9 cellular contexts compared by ENCODE assay signal in genomic region chr18:13447621-13448020, GRCh38.
A peak's percentile ranks its signal among the peaks of the same experiment; 100 is the strongest.
DNase-seq lines count a peak whose midpoint lies in the region; ATAC-seq and TF ChIP-seq lines count a peak whose summit lies in the region.
"Had no signal": no experiment of that assay in that cellular context is flagged by ENCODE, and none has a peak within 500 bp of the region (broad histone marks: within the 10 kb centered on the region; RNA-seq: fewer than 3 reads in every experiment).

No MANE protein-coding gene starts in this region.

- H3K27ac ChIP-seq in mesendoderm (ENCODE audit: low read depth, low read length), result no peak overlapping the region
- H3K27ac ChIP-seq in thyroid gland, result no peak overlapping the region
- H3K27ac ChIP-seq in naive thymus-derived CD4-positive, alpha-beta T cell (ENCODE audit: low read depth, low read length), result no peak overlapping the region

- H3K4me3 ChIP-seq in astrocyte of the spinal cord (ENCODE audit: low read depth, low read length), result no peak overlapping the region
- no peak overlapping the region for H3K4me3 ChIP-seq in mesendoderm (ENCODE audit: low read length)
- no peak overlapping the region for H3K4me3 ChIP-seq in thyroid gland (replicated peaks in 1 of 3)
- H3K4me3 ChIP-seq in naive thymus-derived CD4-positive, alpha-beta T cell (ENCODE audit: low read length), result no peak overlapping the region

- no peak overlapping the region for H3K18ac ChIP-seq in mesendoderm (ENCODE audit: low read length)

- no peak overlapping the region for H3K56ac ChIP-seq in mesendoderm (ENCODE audit: low read length)

- H3K79me2 ChIP-seq in mesendoderm (ENCODE audit: control insufficient read depth, insufficient read depth, low read length), result no peaks in the 10 kb centered on the region

- intact Hi-C loops in thyroid gland (cut with DNase I), result no loop called here
- intact Hi-C loops in naive thymus-derived CD4-positive, alpha-beta T cell (cut with micrococcal nuclease), result no loop called here

- no peak overlapping the region for H2BK5ac ChIP-seq in mesendoderm (ENCODE audit: low read length)

- POLR2A ChIA-PET in naive thymus-derived CD4-positive, alpha-beta T cell (lab: Charles Lee), result no interaction called here

- no peak overlapping the region for H2AK5ac ChIP-seq in mesendoderm (ENCODE audit: low read length)

- peaks cover 25 to 62% (median 40%) of the 10 kb centered on the region in 7 donors for H3K4me1 Mint-ChIP-seq in naive thymus-derived CD4-positive, alpha-beta T cell

- no CpG with 5 or more reads among the region's 12 CpGs for WGBS in mesendoderm (ENCODE audit: extremely low coverage, insufficient coverage, low lambda C conversion rate)
- WGBS in thyroid gland, 2 donors, result 59 to 72% methylated on average over 12 of the region's 12 CpGs

- H3K27ac Mint-ChIP-seq in naive thymus-derived CD4-positive, alpha-beta T cell, result peak overlapping the region in 2 of 9 donors; percentile 20 to 77

- no peaks in the 10 kb centered on the region for H3K27me3 Mint-ChIP-seq in naive thymus-derived CD4-positive, alpha-beta T cell

- H3K9me3 ChIP-seq in thyroid gland, result no peaks in the 10 kb centered on the region
- no peaks in the 10 kb centered on the region for H3K9me3 ChIP-seq in naive thymus-derived CD4-positive, alpha-beta T cell (ENCODE audit: control insufficient read depth in 2 of 3, low read length in 3 of 3)

- H3K27me3 ChIP-seq in mesendoderm (ENCODE audit: insufficient read depth, low read length, poor library complexity) (no peaks in the 10 kb centered on the region), thyroid gland (no peaks in the 10 kb centered on the region)
- no peaks in the 10 kb centered on the region for H3K27me3 ChIP-seq in naive thymus-derived CD4-positive, alpha-beta T cell (ENCODE audit: control insufficient read depth in 2 of 2, insufficient read depth in 2 of 2, low read length in 2 of 2)

- no peak overlapping the region for H4K5ac ChIP-seq in mesendoderm (ENCODE audit: low read length)

- in situ Hi-C loops in astrocyte of the spinal cord (cut with HindIII; ENCODE audit: low sequenced_read_pairs), result no loop called here

- no peaks in the 10 kb centered on the region for H3K79me1 ChIP-seq in mesendoderm (ENCODE audit: low read length)

- H2BK15ac ChIP-seq in mesendoderm (replicated peaks; ENCODE audit: low read depth), result no peak overlapping the region

- H3K36me3 Mint-ChIP-seq in naive thymus-derived CD4-positive, alpha-beta T cell, result no peaks in the 10 kb centered on the region

- H3K4me3 Mint-ChIP-seq in naive thymus-derived CD4-positive, alpha-beta T cell, result no peak overlapping the region

- TF ChIP-seq CTCF in astrocyte of the spinal cord (IDR thresholded peaks at IDR 0.05; ENCODE audit: low read depth, low read length) (no peak), thyroid gland (IDR thresholded peaks at IDR 0.05) (no peak)

- H4K8ac ChIP-seq in mesendoderm (ENCODE audit: low read depth, low read length), result no peak overlapping the region

- no peaks in the 10 kb centered on the region for H3K9me3 Mint-ChIP-seq in naive thymus-derived CD4-positive, alpha-beta T cell

- no peak overlapping the region for H3K4ac ChIP-seq in mesendoderm (ENCODE audit: low read depth, low read length)

- no peak for ATAC-seq in GM19351 (IDR thresholded peaks at IDR 0.05; ENCODE audit: unreplicated experiment)
- no peak for ATAC-seq in naive thymus-derived CD4-positive, alpha-beta T cell

- CTCF ChIA-PET in naive thymus-derived CD4-positive, alpha-beta T cell (lab: Charles Lee), result no interaction called here

- no peak for TF ChIP-seq POLR2A in thyroid gland (IDR thresholded peaks at IDR 0.05)

- H3K4me2 ChIP-seq in mesendoderm (ENCODE audit: low read length), result no peak overlapping the region

- DNase-seq in AG08395 (ENCODE audit: low spot score) (peak; percentile 77), LHCN-M2 (ENCODE audit: low read depth) (peak; percentile 9), astrocyte of the spinal cord (ENCODE audit: low read depth, low spot score) (peak; percentile 87), mesendoderm (peak; percentile 84), thyroid gland (no peak), LoVo (ENCODE audit: low spot score) (no peak)
- DNase-seq in naive thymus-derived CD4-positive, alpha-beta T cell, result no peak
- DNase-seq: activated CD4-positive, alpha-beta T cell treated with anti-CD3 and anti-CD28 coated beads for 1 hour had no signal

- H3K9ac ChIP-seq in mesendoderm (ENCODE audit: low read length), result no peak overlapping the region

- H3K4me1 ChIP-seq in mesendoderm (ENCODE audit: control insufficient read depth, low read depth, low read length) (peaks cover 9% of the 10 kb centered on the region), thyroid gland (peaks cover 3 to 28% of the 10 kb centered on the region in 2 donors)
- peaks cover 0 to 8% of the 10 kb centered on the region in 2 donors for H3K4me1 ChIP-seq in naive thymus-derived CD4-positive, alpha-beta T cell (ENCODE audit: control insufficient read depth in 2 of 2, insufficient read depth in 2 of 2, low read length in 2 of 2)

- H2BK120ac ChIP-seq in mesendoderm (ENCODE audit: low read depth, low read length), result no peak overlapping the region

- no peak overlapping the region for H3K23ac ChIP-seq in mesendoderm (ENCODE audit: low read length)

- H3K36me3 ChIP-seq in mesendoderm (ENCODE audit: control insufficient read depth, insufficient read depth, low read length) (no peaks in the 10 kb centered on the region), thyroid gland (no peaks in the 10 kb centered on the region)
- no peaks in the 10 kb centered on the region for H3K36me3 ChIP-seq in naive thymus-derived CD4-positive, alpha-beta T cell (ENCODE audit: control insufficient read depth in 2 of 3, insufficient read depth in 3 of 3, low read length in 3 of 3)

Comparison
In these comparisons a context has a peak if more than half of its experiments do, and no peak if none do; other contexts are left out.
1. DNase-seq: peak in AG08395 (single experiment), LHCN-M2 (single experiment), astrocyte of the spinal cord (single experiment) and mesendoderm (single experiment); none in thyroid gland (0 of 2), naive thymus-derived CD4-positive, alpha-beta T cell (0 of 9) and LoVo (single experiment).